In the genomic region with DNA sequence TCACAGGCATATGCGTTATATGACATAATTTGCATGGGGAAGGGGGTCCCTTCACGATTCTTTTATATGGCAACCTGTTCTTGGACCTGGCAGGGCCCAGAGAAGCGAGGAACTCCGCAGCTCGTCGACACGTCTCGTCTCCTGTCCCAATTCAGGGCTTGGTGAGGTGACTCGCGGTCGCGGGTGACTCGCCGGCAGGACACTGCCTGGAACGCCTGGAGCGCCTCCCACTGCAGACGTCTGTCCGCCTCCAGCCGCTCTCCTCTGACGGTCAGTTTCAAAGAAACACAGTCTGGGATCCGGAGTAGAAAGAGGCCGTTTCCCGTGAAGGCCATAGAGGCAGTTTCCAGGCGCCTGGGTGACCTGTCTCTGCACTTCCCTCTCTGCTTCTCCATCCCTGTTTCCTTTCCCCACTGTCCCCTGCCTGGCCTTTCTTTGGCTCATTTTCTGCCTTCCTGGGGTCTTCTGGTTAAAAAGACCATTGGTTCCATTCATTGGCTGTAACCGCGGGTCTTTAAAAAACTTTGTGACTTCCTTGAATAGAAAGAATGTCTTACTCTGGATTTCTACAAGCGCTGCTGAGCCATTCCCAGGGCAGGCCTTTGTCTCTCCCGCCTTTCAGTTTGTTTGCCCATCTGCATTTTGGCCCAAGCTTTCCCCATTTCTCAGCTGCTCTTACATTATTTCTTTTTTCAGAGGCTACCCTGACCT, we compare ENCODE assay signal across 2 cellular contexts.
TF ChIP-seq lines count a peak whose summit lies in the region.

No MANE protein-coding gene starts in this region.

TF ChIP-seq in SK-N-SH, 30 proteins besides CTCF, POLR2A, EP300 and RAD21 (continued from another document):
- TF ChIP-seq, protein P1, sequence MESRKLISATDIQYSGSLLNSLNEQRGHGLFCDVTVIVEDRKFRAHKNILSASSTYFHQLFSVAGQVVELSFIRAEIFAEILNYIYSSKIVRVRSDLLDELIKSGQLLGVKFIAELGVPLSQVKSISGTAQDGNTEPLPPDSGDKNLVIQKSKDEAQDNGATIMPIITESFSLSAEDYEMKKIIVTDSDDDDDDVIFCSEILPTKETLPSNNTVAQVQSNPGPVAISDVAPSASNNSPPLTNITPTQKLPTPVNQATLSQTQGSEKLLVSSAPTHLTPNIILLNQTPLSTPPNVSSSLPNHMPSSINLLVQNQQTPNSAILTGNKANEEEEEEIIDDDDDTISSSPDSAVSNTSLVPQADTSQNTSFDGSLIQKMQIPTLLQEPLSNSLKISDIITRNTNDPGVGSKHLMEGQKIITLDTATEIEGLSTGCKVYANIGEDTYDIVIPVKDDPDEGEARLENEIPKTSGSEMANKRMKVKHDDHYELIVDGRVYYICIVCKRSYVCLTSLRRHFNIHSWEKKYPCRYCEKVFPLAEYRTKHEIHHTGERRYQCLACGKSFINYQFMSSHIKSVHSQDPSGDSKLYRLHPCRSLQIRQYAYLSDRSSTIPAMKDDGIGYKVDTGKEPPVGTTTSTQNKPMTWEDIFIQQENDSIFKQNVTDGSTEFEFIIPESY (IDR thresholded peaks at IDR 0.05; ENCODE audit: borderline replicate concordance, low read depth) = 0 out of 2 replicates have a peak, but pooled peaks have one; percentile 38
- no peak for TF ChIP-seq TAF1 (IDR thresholded peaks at IDR 0.05; ENCODE audit: borderline replicate concordance, low read depth, low read length)
- no peak for TF ChIP-seq RFX5 (IDR thresholded peaks at IDR 0.05; ENCODE audit: low read length)
TF ChIP-seq in SK-N-SH: peak in this region for 1.

TF ChIP-seq in SK-N-SH treated with all-trans-retinoic acid at 6 μM for 48 hours, 23 proteins besides CTCF, POLR2A, EP300 and RAD21 (continued from another document):
- TF ChIP-seq, protein P2, sequence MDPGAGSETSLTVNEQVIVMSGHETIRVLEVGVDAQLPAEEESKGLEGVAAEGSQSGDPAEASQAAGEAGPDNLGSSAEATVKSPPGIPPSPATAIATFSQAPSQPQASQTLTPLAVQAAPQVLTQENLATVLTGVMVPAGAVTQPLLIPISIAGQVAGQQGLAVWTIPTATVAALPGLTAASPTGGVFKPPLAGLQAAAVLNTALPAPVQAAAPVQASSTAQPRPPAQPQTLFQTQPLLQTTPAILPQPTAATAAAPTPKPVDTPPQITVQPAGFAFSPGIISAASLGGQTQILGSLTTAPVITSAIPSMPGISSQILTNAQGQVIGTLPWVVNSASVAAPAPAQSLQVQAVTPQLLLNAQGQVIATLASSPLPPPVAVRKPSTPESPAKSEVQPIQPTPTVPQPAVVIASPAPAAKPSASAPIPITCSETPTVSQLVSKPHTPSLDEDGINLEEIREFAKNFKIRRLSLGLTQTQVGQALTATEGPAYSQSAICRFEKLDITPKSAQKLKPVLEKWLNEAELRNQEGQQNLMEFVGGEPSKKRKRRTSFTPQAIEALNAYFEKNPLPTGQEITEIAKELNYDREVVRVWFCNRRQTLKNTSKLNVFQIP (CRISPR knock-in tag; IDR thresholded peaks at IDR 0.05; ENCODE audit: borderline replicate concordance, low read depth) = no peak
- TF ChIP-seq CSDC2 (CRISPR knock-in tag; IDR thresholded peaks at IDR 0.05) (no peak), GLIS3 (CRISPR knock-in tag; IDR thresholded peaks at IDR 0.05) (no peak), RARB (CRISPR knock-in tag; IDR thresholded peaks at IDR 0.05) (no peak), ESRRG (CRISPR knock-in tag; IDR thresholded peaks at IDR 0.05) (no peak)
- TF ChIP-seq, protein P3, sequence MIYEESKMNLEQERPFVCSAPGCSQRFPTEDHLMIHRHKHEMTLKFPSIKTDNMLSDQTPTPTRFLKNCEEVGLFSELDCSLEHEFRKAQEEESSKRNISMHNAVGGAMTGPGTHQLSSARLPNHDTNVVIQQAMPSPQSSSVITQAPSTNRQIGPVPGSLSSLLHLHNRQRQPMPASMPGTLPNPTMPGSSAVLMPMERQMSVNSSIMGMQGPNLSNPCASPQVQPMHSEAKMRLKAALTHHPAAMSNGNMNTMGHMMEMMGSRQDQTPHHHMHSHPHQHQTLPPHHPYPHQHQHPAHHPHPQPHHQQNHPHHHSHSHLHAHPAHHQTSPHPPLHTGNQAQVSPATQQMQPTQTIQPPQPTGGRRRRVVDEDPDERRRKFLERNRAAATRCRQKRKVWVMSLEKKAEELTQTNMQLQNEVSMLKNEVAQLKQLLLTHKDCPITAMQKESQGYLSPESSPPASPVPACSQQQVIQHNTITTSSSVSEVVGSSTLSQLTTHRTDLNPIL (CRISPR knock-in tag; IDR thresholded peaks at IDR 0.05; ENCODE audit: low read depth) = no peak
- TF ChIP-seq, protein P4, sequence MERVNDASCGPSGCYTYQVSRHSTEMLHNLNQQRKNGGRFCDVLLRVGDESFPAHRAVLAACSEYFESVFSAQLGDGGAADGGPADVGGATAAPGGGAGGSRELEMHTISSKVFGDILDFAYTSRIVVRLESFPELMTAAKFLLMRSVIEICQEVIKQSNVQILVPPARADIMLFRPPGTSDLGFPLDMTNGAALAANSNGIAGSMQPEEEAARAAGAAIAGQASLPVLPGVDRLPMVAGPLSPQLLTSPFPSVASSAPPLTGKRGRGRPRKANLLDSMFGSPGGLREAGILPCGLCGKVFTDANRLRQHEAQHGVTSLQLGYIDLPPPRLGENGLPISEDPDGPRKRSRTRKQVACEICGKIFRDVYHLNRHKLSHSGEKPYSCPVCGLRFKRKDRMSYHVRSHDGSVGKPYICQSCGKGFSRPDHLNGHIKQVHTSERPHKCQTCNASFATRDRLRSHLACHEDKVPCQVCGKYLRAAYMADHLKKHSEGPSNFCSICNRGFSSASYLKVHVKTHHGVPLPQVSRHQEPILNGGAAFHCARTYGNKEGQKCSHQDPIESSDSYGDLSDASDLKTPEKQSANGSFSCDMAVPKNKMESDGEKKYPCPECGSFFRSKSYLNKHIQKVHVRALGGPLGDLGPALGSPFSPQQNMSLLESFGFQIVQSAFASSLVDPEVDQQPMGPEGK (CRISPR knock-in tag; IDR thresholded peaks at IDR 0.05; ENCODE audit: borderline replicate concordance) = no peak
